ENCODE assay signal across 22 cellular contexts in genomic region chr15:73712107-73712506, GRCh38. TPM values are rescaled to one million over a fixed set of nuclear protein-coding genes. Genes with fewer than 3 reads are reported as not detected.
DNase-seq lines count a peak whose midpoint lies in the region; ATAC-seq and TF ChIP-seq lines count a peak whose summit lies in the region.
"Had no signal": no experiment of that assay in that cellular context is flagged by ENCODE, and none has a peak within 500 bp of the region (broad histone marks: within the 10 kb centered on the region; RNA-seq: fewer than 3 reads in every experiment).

No MANE protein-coding gene starts in this region.

- ATAC-seq in Right ventricle myocardium inferior, result no peak
- ATAC-seq in left ventricle myocardium superior, result no peak
- ATAC-seq in HG03432 (IDR thresholded peaks at IDR 0.05; ENCODE audit: unreplicated experiment), result no peak
- no peak for ATAC-seq in HG03342 (IDR thresholded peaks at IDR 0.05; ENCODE audit: unreplicated experiment)
- ATAC-seq: activated naive CD8-positive, alpha-beta T cell treated with anti-CD3 and anti-CD28 coated beads, Interleukin-2, amount 50 U/mL, for 24 hours; pancreas had no signal

- peak; percentile 14 for DNase-seq in Right ventricle myocardium inferior (ENCODE audit: missing footprints)
- no peak for DNase-seq in left ventricle myocardium superior
- DNase-seq in WERI-Rb-1, result peak; percentile 58
- no peak for DNase-seq in fibroblast of villous mesenchyme (ENCODE audit: low read depth)
- no peak for DNase-seq in retinal pigment epithelial cell (ENCODE audit: low read depth)
- no peak for DNase-seq in NCI-H2107 treated with DMSO at 0.1 percent for 48 hours (lab: John Stamatoyannopoulos, UW; ENCODE audit: unreplicated experiment)
- DNase-seq: activated CD4-positive, alpha-beta T cell treated with anti-CD3 and anti-CD28 coated beads, Interleukin-2, amount 10 ng/mL, durations not matched to agents 24 days and 14 days; activated naive CD8-positive, alpha-beta T cell treated with anti-CD3 and anti-CD28 coated beads, Interleukin-2, amount 50 U/mL, for 24 hours; naive B cell; NCI-H1930; NCI-H446 treated with DMSO at 0.1 percent for 48 hours; pancreas; stomach; T-helper 1 cell had no signal

- H3K27ac ChIP-seq in WERI-Rb-1, result no peak overlapping the region
- H3K27ac ChIP-seq: breast epithelium, KMS-11, pancreas, stomach, upper lobe of left lung had no signal

- H3K36me3 ChIP-seq in WERI-Rb-1, result peaks cover 55% of the 10 kb centered on the region
- H3K36me3 ChIP-seq: breast epithelium had no signal

- intact Hi-C loops in Right ventricle myocardium inferior (cut with DNase I) (loop anchor here (5.0 kb wide), 1 partner anchor 195 kb away; no protein-coding TSS in a partner anchor), left ventricle myocardium superior (cut with micrococcal nuclease) (no loop called here)

- H3K27me3 ChIP-seq in WERI-Rb-1 (ENCODE audit: insufficient read depth, low read depth, severe bottlenecking), result no peaks in the 10 kb centered on the region
- H3K27me3 ChIP-seq: BLaER1 treated with 17β-estradiol and CSF1 and Interleukin-3, amounts not matched to agents 10 nM and 100 nM; breast epithelium; pancreas; stomach; upper lobe of left lung had no signal

- H3K4me3 ChIP-seq in WERI-Rb-1 (ENCODE audit: low read depth, low read length) (no peak overlapping the region), fibroblast of villous mesenchyme (ENCODE audit: low read depth, low read length) (no peak overlapping the region), retinal pigment epithelial cell (ENCODE audit: low read length) (no peak overlapping the region)
- H3K4me3 ChIP-seq: BLaER1 treated with 17β-estradiol and CSF1 and Interleukin-3, amounts not matched to agents 10 nM and 100 nM; breast epithelium; HAP-1; pancreas; stomach; upper lobe of left lung had no signal

- TF ChIP-seq CTCF in WERI-Rb-1 (IDR thresholded peaks at IDR 0.05; ENCODE audit: low read depth, low read length) (peak; percentile 64), fibroblast of villous mesenchyme (IDR thresholded peaks at IDR 0.05; ENCODE audit: insufficient read depth, low read depth, low read length) (peak; percentile 17), retinal pigment epithelial cell (conservative IDR thresholded peaks at IDR 0.05; ENCODE audit: low read depth, low read length) (peak; percentile 38)

- H3K9me3 ChIP-seq in WERI-Rb-1 (ENCODE audit: severe bottlenecking), result no peaks in the 10 kb centered on the region
- H3K9me3 ChIP-seq: BLaER1 treated with 17β-estradiol and CSF1 and Interleukin-3, amounts not matched to agents 10 nM and 100 nM; breast epithelium; HAP-1; pancreas; stomach; upper lobe of left lung had no signal

RNA-seq across cellular contexts. Expression of gene CD276, which starts 27.9 kb away (rescaled TPM):
- 35.6 TPM for total RNA-seq in Right ventricle myocardium inferior
- 39.0 TPM for total RNA-seq in left ventricle myocardium superior
- 81.2 and 93.4 TPM in 2 replicates for total RNA-seq in fibroblast of villous mesenchyme

RNA-seq across cellular contexts. Expression of gene INSYN1, which starts 41.0 kb away (rescaled TPM):
- total RNA-seq in Right ventricle myocardium inferior, result 165 TPM
- total RNA-seq in left ventricle myocardium superior, result 168 TPM
- under 0.01 and 0.64 TPM in 2 replicates for total RNA-seq in fibroblast of villous mesenchyme
- total RNA-seq: activated CD4-positive, alpha-beta T cell treated with anti-CD3 and anti-CD28 coated beads, Interleukin-2, amount 10 ng/mL, durations not matched to agents 24 days and 14 days; activated T-helper 2 cell treated with anti-CD3 and anti-CD28 coated beads, Interferon-gamma antibody, Interleukin-2, Interleukin-4, amounts not matched to agents 10 μg/mL and 5 μg/mL and 100 μg/mL, durations not matched to agents 14 hours and 24 hours and 36 hours had no signal

Comparison
In these comparisons a context has a peak if more than half of its experiments do, and no peak if none do; other contexts are left out.
1. DNase-seq: peak in Right ventricle myocardium inferior (single experiment) and WERI-Rb-1 (single experiment); none in left ventricle myocardium superior (single experiment), fibroblast of villous mesenchyme (single experiment), retinal pigment epithelial cell (single experiment) and NCI-H2107 treated with DMSO at 0.1 percent for 48 hours (single experiment).
2. RNA of gene INSYN1, which starts 41.0 kb away (total RNA-seq): 168 TPM in left ventricle myocardium superior (single experiment) and 165 TPM in Right ventricle myocardium inferior (single experiment); under 0.01 to 0.64 TPM in fibroblast of villous mesenchyme; every median in the first group is over 100 times any median in the second.
3. Peak in every context shown above with its lines, with median percentiles within 50 percentile points of each other: CTCF ChIP-seq.